ENCODE assay signal across 21 cellular contexts in the genomic region with DNA sequence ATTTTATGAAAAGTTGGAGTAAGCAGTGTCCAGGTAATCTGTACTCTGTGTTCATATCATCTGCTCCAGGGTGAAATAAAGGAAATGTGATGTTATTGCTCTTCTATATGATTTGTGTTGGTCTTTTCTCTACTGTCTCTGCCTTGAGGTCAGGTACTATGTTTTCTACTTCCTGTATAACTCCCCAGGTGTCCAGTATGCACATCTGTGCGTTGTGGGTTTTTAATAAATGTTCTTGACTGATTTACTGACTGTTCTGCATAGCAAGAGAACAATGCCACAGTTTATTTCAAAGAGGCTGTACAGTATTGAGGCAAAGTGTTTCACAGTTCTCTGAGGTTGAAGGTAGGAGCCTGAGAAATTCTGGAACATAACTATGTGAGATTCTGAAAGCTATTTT.
DNase-seq lines count a peak whose midpoint lies in the region; ATAC-seq and TF ChIP-seq lines count a peak whose summit lies in the region.
"Had no signal": no experiment of that assay in that cellular context is flagged by ENCODE, and none has a peak within 500 bp of the region (broad histone marks: within the 10 kb centered on the region; RNA-seq: fewer than 3 reads in every experiment).

No MANE protein-coding gene starts in this region.

- no peak for TF ChIP-seq CTCF in NB4 (IDR thresholded peaks at IDR 0.05; ENCODE audit: low read depth, low read length)

- peaks cover 6 to 10% of the 10 kb centered on the region in 2 donors for H3K9me3 Mint-ChIP-seq in stimulated activated naive CD8-positive, alpha-beta T cell treated with anti-CD3 and anti-CD28 coated beads, Interleukin-15, amount 100 ng/mL, for 72 hours
- peaks cover 29% of the 10 kb centered on the region for H3K9me3 Mint-ChIP-seq in activated T-helper 2 cell treated with anti-CD3 and anti-CD28 coated beads, Interferon-gamma antibody, Interleukin-2, Interleukin-4, amounts not matched to agents 10 μg/mL and 5 μg/mL and 100 μg/mL, durations not matched to agents 14 hours and 24 hours and 36 hours
- H3K9me3 Mint-ChIP-seq in stimulated activated effector memory CD8-positive, alpha-beta T cell treated with anti-CD3 and anti-CD28 coated beads, Interleukin-12 subunit alpha, Interleukin-12 subunit beta, amount 100 ng/mL, for 72 hours = peaks cover 4% of the 10 kb centered on the region

- H3K4me3 ChIP-seq in NB4 (ENCODE audit: low read depth, low read length) = no peak overlapping the region

- no peak overlapping the region for H3K4me3 Mint-ChIP-seq in stimulated activated naive CD8-positive, alpha-beta T cell treated with anti-CD3 and anti-CD28 coated beads, Interleukin-15, amount 100 ng/mL, for 72 hours
- H3K4me3 Mint-ChIP-seq in activated T-helper 2 cell treated with anti-CD3 and anti-CD28 coated beads, Interferon-gamma antibody, Interleukin-2, Interleukin-4, amounts not matched to agents 10 μg/mL and 5 μg/mL and 100 μg/mL, durations not matched to agents 14 hours and 24 hours and 36 hours (ENCODE audit: low read depth) = no peak overlapping the region
- peak overlapping the region; percentile 43 for H3K4me3 Mint-ChIP-seq in stimulated activated effector memory CD8-positive, alpha-beta T cell treated with anti-CD3 and anti-CD28 coated beads, Interleukin-12 subunit alpha, Interleukin-12 subunit beta, amount 100 ng/mL, for 72 hours
- H3K4me3 Mint-ChIP-seq: neural crest cell had no signal

- intact Hi-C loops in activated T-helper 2 cell treated with anti-CD3 and anti-CD28 coated beads, Interferon-gamma antibody, Interleukin-2, Interleukin-4, amounts not matched to agents 10 μg/mL and 5 μg/mL and 100 μg/mL, durations not matched to agents 14 hours and 24 hours and 36 hours (cut with micrococcal nuclease) = no loop called here

- H3K4me1 Mint-ChIP-seq in stimulated activated naive CD8-positive, alpha-beta T cell treated with anti-CD3 and anti-CD28 coated beads, Interleukin-15, amount 100 ng/mL, for 72 hours = peaks cover 36% of the 10 kb centered on the region
- peaks cover 33% of the 10 kb centered on the region for H3K4me1 Mint-ChIP-seq in activated T-helper 2 cell treated with anti-CD3 and anti-CD28 coated beads, Interferon-gamma antibody, Interleukin-2, Interleukin-4, amounts not matched to agents 10 μg/mL and 5 μg/mL and 100 μg/mL, durations not matched to agents 14 hours and 24 hours and 36 hours (ENCODE audit: low read depth)
- H3K4me1 Mint-ChIP-seq in stimulated activated effector memory CD8-positive, alpha-beta T cell treated with anti-CD3 and anti-CD28 coated beads, Interleukin-12 subunit alpha, Interleukin-12 subunit beta, amount 100 ng/mL, for 72 hours = peaks cover 41% of the 10 kb centered on the region
- H3K4me1 Mint-ChIP-seq: neural crest cell had no signal

- H3K36me3 Mint-ChIP-seq in activated T-helper 2 cell treated with anti-CD3 and anti-CD28 coated beads, Interferon-gamma antibody, Interleukin-2, Interleukin-4, amounts not matched to agents 10 μg/mL and 5 μg/mL and 100 μg/mL, durations not matched to agents 14 hours and 24 hours and 36 hours (ENCODE audit: low read depth) = peaks cover 39% of the 10 kb centered on the region
- peaks cover 8% of the 10 kb centered on the region for H3K36me3 Mint-ChIP-seq in stimulated activated effector memory CD8-positive, alpha-beta T cell treated with anti-CD3 and anti-CD28 coated beads, Interleukin-12 subunit alpha, Interleukin-12 subunit beta, amount 100 ng/mL, for 72 hours

- no peak for TF ChIP-seq POLR2A in NB4 (IDR thresholded peaks at IDR 0.05; ENCODE audit: extremely low read depth, insufficient read length)

- no peaks in the 10 kb centered on the region for H3K27me3 Mint-ChIP-seq in stimulated activated naive CD8-positive, alpha-beta T cell treated with anti-CD3 and anti-CD28 coated beads, Interleukin-15, amount 100 ng/mL, for 72 hours
- no peaks in the 10 kb centered on the region for H3K27me3 Mint-ChIP-seq in activated T-helper 2 cell treated with anti-CD3 and anti-CD28 coated beads, Interferon-gamma antibody, Interleukin-2, Interleukin-4, amounts not matched to agents 10 μg/mL and 5 μg/mL and 100 μg/mL, durations not matched to agents 14 hours and 24 hours and 36 hours (ENCODE audit: low read depth)

- no peak overlapping the region for H3K27ac Mint-ChIP-seq in stimulated activated naive CD8-positive, alpha-beta T cell treated with anti-CD3 and anti-CD28 coated beads, Interleukin-15, amount 100 ng/mL, for 72 hours
- H3K27ac Mint-ChIP-seq in activated T-helper 2 cell treated with anti-CD3 and anti-CD28 coated beads, Interferon-gamma antibody, Interleukin-2, Interleukin-4, amounts not matched to agents 10 μg/mL and 5 μg/mL and 100 μg/mL, durations not matched to agents 14 hours and 24 hours and 36 hours = peak overlapping the region; percentile 1
- peak overlapping the region; percentile 88 for H3K27ac Mint-ChIP-seq in stimulated activated effector memory CD8-positive, alpha-beta T cell treated with anti-CD3 and anti-CD28 coated beads, Interleukin-12 subunit alpha, Interleukin-12 subunit beta, amount 100 ng/mL, for 72 hours

- ATAC-seq in stimulated activated naive CD8-positive, alpha-beta T cell treated with anti-CD3 and anti-CD28 coated beads, Interleukin-15, amount 100 ng/mL, for 72 hours = peak; percentile 29
- no peak for ATAC-seq in stimulated activated naive CD8-positive, alpha-beta T cell treated with anti-CD3 and anti-CD28 coated beads, Interleukin-15, Interleukin-2, amounts not matched to agents 100 U/mL and 50 U/mL, for 24 hours
- ATAC-seq in stimulated activated effector memory CD8-positive, alpha-beta T cell treated with anti-CD3 and anti-CD28 coated beads, Interleukin-12 subunit alpha, Interleukin-12 subunit beta, amount 100 ng/mL, for 72 hours = no peak
- no peak for ATAC-seq in SK-N-SH treated with all-trans-retinoic acid at 6 μM for 48 hours
- ATAC-seq: activated CD4-positive, CD25-positive, alpha-beta regulatory T cell treated with anti-CD3 and anti-CD28 coated beads, Interleukin-2, amount 50 U/mL, for 24 hours had no signal

- no peak for DNase-seq in stimulated activated naive CD8-positive, alpha-beta T cell treated with anti-CD3 and anti-CD28 coated beads, Interleukin-15, amount 100 ng/mL, for 72 hours
- no peak for DNase-seq in stimulated activated naive CD8-positive, alpha-beta T cell treated with anti-CD3 and anti-CD28 coated beads, Interleukin-15, Interleukin-2, amounts not matched to agents 100 U/mL and 50 U/mL, for 24 hours
- DNase-seq in NB4 (ENCODE audit: low read depth) (peak; percentile 34), NCI-H2029 treated with DMSO at 0.1 percent for 48 hours (lab: John Stamatoyannopoulos, UW) (no peak), occipital lobe (lab: John Stamatoyannopoulos, UW) (no peak)
- no peak for DNase-seq in activated T-helper 2 cell treated with anti-CD3 and anti-CD28 coated beads, Interferon-gamma antibody, Interleukin-2, Interleukin-4, amounts not matched to agents 10 μg/mL and 5 μg/mL and 100 μg/mL, durations not matched to agents 14 hours and 24 hours and 36 hours (ENCODE audit: low spot score)
- no peak for DNase-seq in stimulated activated effector memory CD8-positive, alpha-beta T cell treated with anti-CD3 and anti-CD28 coated beads, Interleukin-12 subunit alpha, Interleukin-12 subunit beta, amount 100 ng/mL, for 72 hours (ENCODE audit: low spot score in 2 of 2)
- DNase-seq: activated naive CD4-positive, alpha-beta T cell; COR-L47; EL; HCEC 1CT; hippocampal formation; Karpas-422; kidney; mesendoderm; NCI-H1436 treated with DMSO at 0.1 percent for 48 hours; NCI-H446 treated with DMSO at 0.1 percent for 48 hours; SIG-M5 had no signal

TF ChIP-seq in SK-N-SH treated with all-trans-retinoic acid at 6 μM for 48 hours, 23 proteins besides CTCF, POLR2A, EP300 and RAD21 (continues in another document):
- TF ChIP-seq OSR1 (CRISPR knock-in tag; IDR thresholded peaks at IDR 0.05) (no peak), ZNF8 (CRISPR knock-in tag; IDR thresholded peaks at IDR 0.05) (no peak), ESRRG (CRISPR knock-in tag; IDR thresholded peaks at IDR 0.05) (no peak)
- TF ChIP-seq, protein P1, sequence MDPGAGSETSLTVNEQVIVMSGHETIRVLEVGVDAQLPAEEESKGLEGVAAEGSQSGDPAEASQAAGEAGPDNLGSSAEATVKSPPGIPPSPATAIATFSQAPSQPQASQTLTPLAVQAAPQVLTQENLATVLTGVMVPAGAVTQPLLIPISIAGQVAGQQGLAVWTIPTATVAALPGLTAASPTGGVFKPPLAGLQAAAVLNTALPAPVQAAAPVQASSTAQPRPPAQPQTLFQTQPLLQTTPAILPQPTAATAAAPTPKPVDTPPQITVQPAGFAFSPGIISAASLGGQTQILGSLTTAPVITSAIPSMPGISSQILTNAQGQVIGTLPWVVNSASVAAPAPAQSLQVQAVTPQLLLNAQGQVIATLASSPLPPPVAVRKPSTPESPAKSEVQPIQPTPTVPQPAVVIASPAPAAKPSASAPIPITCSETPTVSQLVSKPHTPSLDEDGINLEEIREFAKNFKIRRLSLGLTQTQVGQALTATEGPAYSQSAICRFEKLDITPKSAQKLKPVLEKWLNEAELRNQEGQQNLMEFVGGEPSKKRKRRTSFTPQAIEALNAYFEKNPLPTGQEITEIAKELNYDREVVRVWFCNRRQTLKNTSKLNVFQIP (CRISPR knock-in tag; IDR thresholded peaks at IDR 0.05; ENCODE audit: borderline replicate concordance, low read depth) = no peak
- TF ChIP-seq, protein P2, sequence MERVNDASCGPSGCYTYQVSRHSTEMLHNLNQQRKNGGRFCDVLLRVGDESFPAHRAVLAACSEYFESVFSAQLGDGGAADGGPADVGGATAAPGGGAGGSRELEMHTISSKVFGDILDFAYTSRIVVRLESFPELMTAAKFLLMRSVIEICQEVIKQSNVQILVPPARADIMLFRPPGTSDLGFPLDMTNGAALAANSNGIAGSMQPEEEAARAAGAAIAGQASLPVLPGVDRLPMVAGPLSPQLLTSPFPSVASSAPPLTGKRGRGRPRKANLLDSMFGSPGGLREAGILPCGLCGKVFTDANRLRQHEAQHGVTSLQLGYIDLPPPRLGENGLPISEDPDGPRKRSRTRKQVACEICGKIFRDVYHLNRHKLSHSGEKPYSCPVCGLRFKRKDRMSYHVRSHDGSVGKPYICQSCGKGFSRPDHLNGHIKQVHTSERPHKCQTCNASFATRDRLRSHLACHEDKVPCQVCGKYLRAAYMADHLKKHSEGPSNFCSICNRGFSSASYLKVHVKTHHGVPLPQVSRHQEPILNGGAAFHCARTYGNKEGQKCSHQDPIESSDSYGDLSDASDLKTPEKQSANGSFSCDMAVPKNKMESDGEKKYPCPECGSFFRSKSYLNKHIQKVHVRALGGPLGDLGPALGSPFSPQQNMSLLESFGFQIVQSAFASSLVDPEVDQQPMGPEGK (CRISPR knock-in tag; IDR thresholded peaks at IDR 0.05; ENCODE audit: borderline replicate concordance) = no peak

Comparison
In these comparisons a context has a peak if more than half of its experiments do, and no peak if none do; other contexts are left out.
1. H3K27ac Mint-ChIP-seq: peak in activated T-helper 2 cell treated with anti-CD3 and anti-CD28 coated beads, Interferon-gamma antibody, Interleukin-2, Interleukin-4, amounts not matched to agents 10 μg/mL and 5 μg/mL and 100 μg/mL, durations not matched to agents 14 hours and 24 hours and 36 hours (single experiment) and stimulated activated effector memory CD8-positive, alpha-beta T cell treated with anti-CD3 and anti-CD28 coated beads, Interleukin-12 subunit alpha, Interleukin-12 subunit beta, amount 100 ng/mL, for 72 hours (single experiment); none in stimulated activated naive CD8-positive, alpha-beta T cell treated with anti-CD3 and anti-CD28 coated beads, Interleukin-15, amount 100 ng/mL, for 72 hours (0 of 2).